In the genomic region with DNA sequence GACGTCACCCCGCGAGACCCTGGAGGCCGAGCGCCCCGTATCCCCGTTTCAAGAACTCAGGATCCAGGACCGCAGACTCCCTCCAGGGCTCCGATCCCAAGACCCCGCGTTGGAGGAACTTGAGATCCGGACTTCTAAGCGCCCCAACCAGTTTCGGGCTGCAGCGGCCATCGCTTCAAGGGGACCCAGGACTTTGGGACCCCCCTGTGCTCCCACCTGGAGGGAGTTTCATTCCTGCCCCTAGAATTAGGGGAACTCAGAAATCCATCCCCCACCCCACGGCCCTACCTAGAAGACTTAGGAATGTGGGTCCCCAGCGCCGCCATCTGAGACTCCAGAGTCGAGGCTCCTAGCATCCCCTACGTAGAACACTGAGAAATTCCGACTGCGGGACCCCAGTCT, we compare ENCODE assay signal across 8 cellular contexts. TPM values are rescaled to one million over a fixed set of nuclear protein-coding genes. Genes with fewer than 3 reads are reported as not detected.
DNase-seq lines count a peak whose midpoint lies in the region; ATAC-seq and TF ChIP-seq lines count a peak whose summit lies in the region.

No MANE protein-coding gene starts in this region.

- H3K9me3 ChIP-seq in SK-N-SH (no peaks in the 10 kb centered on the region), fibroblast of lung (ENCODE audit: control insufficient read depth, insufficient read depth, low read depth, low read length) (no peaks in the 10 kb centered on the region)

- H3K4me1 ChIP-seq in SK-N-SH (ENCODE audit: control insufficient read depth in 1 of 2, insufficient read depth in 2 of 2, low read depth in 1 of 2, low read length in 1 of 2) (peaks cover 29 to 40% of the 10 kb centered on the region in 2 experiments; a peak in 3 of 4 replicates), fibroblast of lung (ENCODE audit: control insufficient read depth, extremely low read depth, insufficient read depth, low read length) (peaks cover 15% of the 10 kb centered on the region), rectal smooth muscle tissue (ENCODE audit: control insufficient read depth, insufficient read depth, low read length) (peaks cover 37% of the 10 kb centered on the region)

- no peak for TF ChIP-seq CTCF in GM12865 (IDR thresholded peaks at IDR 0.05; ENCODE audit: insufficient read depth, low read depth, low read length, missing control alignments)
- peak; percentile 10; the same call in 1 of the 2 replicates for TF ChIP-seq CTCF in SK-N-SH (IDR thresholded peaks at IDR 0.05)
- peak in 1 of 2 donors; percentile 30 for TF ChIP-seq CTCF in fibroblast of lung (conservative IDR thresholded peaks at IDR 0.05 in 1 of 2, IDR thresholded peaks at IDR 0.05 in 1 of 2; ENCODE audit: low read depth in 1 of 2, low read length in 2 of 2)

- no peaks in the 10 kb centered on the region for H3K9me2 ChIP-seq in SK-N-SH

- peaks cover 33% of the 10 kb centered on the region for H3F3A ChIP-seq in SK-N-SH (replicated peaks; ENCODE audit: insufficient read depth)

- no peak for DNase-seq in GM12865 (ENCODE audit: low read depth)
- DNase-seq in SK-N-SH, result no peak
- DNase-seq in fibroblast of lung (ENCODE audit: low read depth in 2 of 2), result no peak
- no peak for DNase-seq in DMS 273 (lab: John Stamatoyannopoulos, UW; ENCODE audit: unreplicated experiment)
- DNase-seq in stimulated activated CD8-positive, alpha-beta memory T cell treated with anti-CD3 and anti-CD28 coated beads, Interleukin-4, amount 100 ng/mL, for 48 hours, result no peak
- no peak for DNase-seq in NCI-H526 (lab: John Stamatoyannopoulos, UW)

- H3K4me3 ChIP-seq in GM12865 (ENCODE audit: low read depth, low read length) (peak overlapping the region; percentile 86), SK-N-SH (ENCODE audit: low read depth in 2 of 2, low read length in 1 of 2) (peak overlapping the region; percentile 92 to 96), fibroblast of lung (replicated peaks in 1 of 4; ENCODE audit: control extremely low read depth in 1 of 4, insufficient read depth in 1 of 4, low read depth in 3 of 4, low read length in 4 of 4) (peak overlapping the region; percentile 81 to 98 (median 86)), rectal smooth muscle tissue (ENCODE audit: low read length) (peak overlapping the region; percentile 79)

- peaks cover 21% of the 10 kb centered on the region for H4K20me1 ChIP-seq in SK-N-SH (ENCODE audit: insufficient read depth)
- H4K20me1 ChIP-seq in fibroblast of lung (ENCODE audit: control insufficient read depth, extremely low read depth, insufficient read depth, low read length), result peaks cover 5% of the 10 kb centered on the region

- peak overlapping the region; percentile 74 for H2AFZ ChIP-seq in SK-N-SH (ENCODE audit: low read depth)
- no peak overlapping the region for H2AFZ ChIP-seq in fibroblast of lung (ENCODE audit: low read length)

- 0% methylated on average over 20 of the region's 23 CpGs for WGBS in SK-N-SH (ENCODE audit: low lambda C conversion rate)

- H3K27ac ChIP-seq in SK-N-SH (ENCODE audit: low read depth in 2 of 2, low read length in 1 of 2) (peak overlapping the region; percentile 94 to 96), fibroblast of lung (ENCODE audit: insufficient read depth, low read length) (peak overlapping the region; percentile 91), rectal smooth muscle tissue (ENCODE audit: low read depth, low read length) (peak overlapping the region; percentile 100)

- peaks cover 5% of the 10 kb centered on the region in 2 experiments for H3K36me3 ChIP-seq in SK-N-SH (replicated peaks in 1 of 2; ENCODE audit: control insufficient read depth in 1 of 2, insufficient read depth in 2 of 2, low read length in 1 of 2)
- peaks cover 18% of the 10 kb centered on the region for H3K36me3 ChIP-seq in fibroblast of lung (ENCODE audit: control insufficient read depth, insufficient read depth, low read length)
- H3K36me3 ChIP-seq in rectal smooth muscle tissue (ENCODE audit: control insufficient read depth, insufficient read depth, low read length), result peaks cover 12% of the 10 kb centered on the region

- H3K9ac ChIP-seq in SK-N-SH (peak overlapping the region; percentile 97), fibroblast of lung (ENCODE audit: insufficient read depth, low read length) (peak overlapping the region; percentile 74), rectal smooth muscle tissue (ENCODE audit: low read length) (peak overlapping the region; percentile 88)

- ATAC-seq in HG02642 (IDR thresholded peaks at IDR 0.05; ENCODE audit: poor library complexity, unreplicated experiment), result no peak

- POLR2A ChIA-PET in SK-N-SH (lab: Yijun Ruan, JAX), result interaction anchor here (1.8 kb wide), 1 partner anchor 23 kb away, joined by 14 read pairs; the partner anchor contains the start of gene RPS16

- TF ChIP-seq EP300 in SK-N-SH (IDR thresholded peaks at IDR 0.05; ENCODE audit: borderline replicate concordance in 1 of 2, low read depth in 1 of 2, low read length in 1 of 2), result no peak

- no peaks in the 10 kb centered on the region for H3K27me3 ChIP-seq in SK-N-SH (ENCODE audit: insufficient read depth)
- no peaks in the 10 kb centered on the region for H3K27me3 ChIP-seq in fibroblast of lung (ENCODE audit: control insufficient read depth, insufficient read depth, low read length)
- no peaks in the 10 kb centered on the region for H3K27me3 ChIP-seq in rectal smooth muscle tissue (ENCODE audit: control insufficient read depth, insufficient read depth, low read length)

- H3K4me2 ChIP-seq in SK-N-SH, result peak overlapping the region; percentile 99
- H3K4me2 ChIP-seq in fibroblast of lung (ENCODE audit: extremely low read depth, insufficient read depth, low read length), result peak overlapping the region; percentile 73

- CTCF ChIA-PET in SK-N-SH (lab: Yijun Ruan, JAX), result interaction anchor here (0.6 to 5.1 kb wide), 9 partner anchors 13 to 940 kb away, joined by 3 to 106 read pairs (median 7); partner anchors contain the start of genes EID2B, MED29, PAF1 and RPS16

- H3K79me2 ChIP-seq in SK-N-SH (ENCODE audit: insufficient read depth) (peaks cover 63% of the 10 kb centered on the region), fibroblast of lung (ENCODE audit: control insufficient read depth, insufficient read depth, low read length) (peaks cover 37% of the 10 kb centered on the region)

- TF ChIP-seq RAD21 in SK-N-SH (IDR thresholded peaks at IDR 0.05; ENCODE audit: low read length), result no peak

TF ChIP-seq in SK-N-SH, 30 proteins besides CTCF, POLR2A, EP300 and RAD21:
- TF ChIP-seq GABPA (IDR thresholded peaks at IDR 0.05; ENCODE audit: low read depth) (no peak), SMC3 (IDR thresholded peaks at IDR 0.05; ENCODE audit: low read depth, low read length) (0 out of 2 replicates have a peak, but pooled peaks have one; percentile 19), GATA2 (CRISPR knock-in tag; IDR thresholded peaks at IDR 0.05) (no peak), MXI1 (IDR thresholded peaks at IDR 0.05; ENCODE audit: low read depth, low read length) (no peak), POLR2AphosphoS5 (IDR thresholded peaks at IDR 0.05; ENCODE audit: low read depth, low read length) (no peak), TAF1 (IDR thresholded peaks at IDR 0.05; ENCODE audit: borderline replicate concordance, low read depth, low read length) (0 out of 2 replicates have a peak, but pooled peaks have one; percentile 2), NFIC (IDR thresholded peaks at IDR 0.05; ENCODE audit: borderline replicate concordance) (no peak)
- TF ChIP-seq, protein P1, sequence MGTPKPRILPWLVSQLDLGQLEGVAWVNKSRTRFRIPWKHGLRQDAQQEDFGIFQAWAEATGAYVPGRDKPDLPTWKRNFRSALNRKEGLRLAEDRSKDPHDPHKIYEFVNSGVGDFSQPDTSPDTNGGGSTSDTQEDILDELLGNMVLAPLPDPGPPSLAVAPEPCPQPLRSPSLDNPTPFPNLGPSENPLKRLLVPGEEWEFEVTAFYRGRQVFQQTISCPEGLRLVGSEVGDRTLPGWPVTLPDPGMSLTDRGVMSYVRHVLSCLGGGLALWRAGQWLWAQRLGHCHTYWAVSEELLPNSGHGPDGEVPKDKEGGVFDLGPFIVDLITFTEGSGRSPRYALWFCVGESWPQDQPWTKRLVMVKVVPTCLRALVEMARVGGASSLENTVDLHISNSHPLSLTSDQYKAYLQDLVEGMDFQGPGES (IDR thresholded peaks at IDR 0.05; ENCODE audit: low read depth, low read length), result no peak

RNA-seq across cellular contexts. Expression of gene PLEKHG2, which starts 0.4 kb away (rescaled TPM):
- polyA plus RNA-seq in SK-N-SH (2012; rRNA removed) (13.6 and 13.8 TPM in 2 replicates), fibroblast of lung (10.1 and 13.1 TPM in 2 replicates)
- polyA plus RNA-seq in SK-N-SH (2012; cell fraction: cytosol; rRNA removed), result 2.8 and 4.6 TPM in 2 replicates
- 85.4 and 89.2 TPM in 2 replicates for polyA plus RNA-seq in SK-N-SH (2012; cell fraction: nucleus; rRNA removed)
- 12.1 and 13.7 TPM in 2 replicates for total RNA-seq in fibroblast of lung
- 22.6 and 39.1 TPM in 2 replicates for polyA plus RNA-seq in fibroblast of lung (2012)
- 65.6 and 475 TPM in 2 replicates for polyA minus RNA-seq in fibroblast of lung (ENCODE audit: low replicate concordance)

RNA-seq across cellular contexts. Expression of gene ZFP36, which starts 6.2 kb away (rescaled TPM):
- polyA plus RNA-seq in SK-N-SH (2012; rRNA removed) (19.7 and 49.3 TPM in 2 replicates), fibroblast of lung (11.4 and 37.3 TPM in 2 replicates)
- 21.0 and 26.5 TPM in 2 replicates for polyA plus RNA-seq in SK-N-SH (2012; cell fraction: cytosol; rRNA removed)
- polyA plus RNA-seq in SK-N-SH (2012; cell fraction: nucleus; rRNA removed), result 127 and 135 TPM in 2 replicates
- 3.1 and 5.6 TPM in 2 replicates for total RNA-seq in fibroblast of lung
- polyA plus RNA-seq in fibroblast of lung (2012), result 50.8 and 140 TPM in 2 replicates
- polyA minus RNA-seq in fibroblast of lung (ENCODE audit: low replicate concordance), result 39.7 and 43.5 TPM in 2 replicates

RNA-seq across cellular contexts. Expression of gene MED29, which starts 21.7 kb away (rescaled TPM):
- 32.0 and 33.1 TPM in 2 replicates for polyA plus RNA-seq in SK-N-SH (2012; rRNA removed)
- polyA plus RNA-seq in SK-N-SH (2012; cell fraction: cytosol; rRNA removed), result 23.5 and 29.6 TPM in 2 replicates
- polyA plus RNA-seq in SK-N-SH (2012; cell fraction: nucleus; rRNA removed), result 21.0 and 21.9 TPM in 2 replicates
- 15.4 and 23.0 TPM in 2 replicates for total RNA-seq in fibroblast of lung
- polyA plus RNA-seq in fibroblast of lung, result 28.9 and 37.0 TPM in 2 replicates
- 25.6 and 31.1 TPM in 2 replicates for polyA plus RNA-seq in fibroblast of lung (2012)
- polyA minus RNA-seq in fibroblast of lung (ENCODE audit: low replicate concordance), result 77.9 and 123 TPM in 2 replicates

RNA-seq across cellular contexts. Expression of gene PAF1, which starts 22.0 kb away (rescaled TPM):
- polyA plus RNA-seq in SK-N-SH (2012; rRNA removed), result 57.6 and 65.3 TPM in 2 replicates
- 55.9 and 65.2 TPM in 2 replicates for polyA plus RNA-seq in SK-N-SH (2012; cell fraction: cytosol; rRNA removed)
- 76.8 and 79.5 TPM in 2 replicates for polyA plus RNA-seq in SK-N-SH (2012; cell fraction: nucleus; rRNA removed)
- total RNA-seq in fibroblast of lung, result 38.8 and 46.4 TPM in 2 replicates
- polyA plus RNA-seq in fibroblast of lung, result 65.5 and 87.2 TPM in 2 replicates
- polyA plus RNA-seq in fibroblast of lung (2012), result 56.2 and 73.7 TPM in 2 replicates
- polyA minus RNA-seq in fibroblast of lung (ENCODE audit: low replicate concordance), result 28.3 and 42.1 TPM in 2 replicates

RNA-seq across cellular contexts. Expression of gene RPS16, which starts 22.9 kb away (rescaled TPM):
- polyA plus RNA-seq in SK-N-SH (2012; rRNA removed) (5,038 and 7,541 TPM in 2 replicates), fibroblast of lung (1,704 and 1,950 TPM in 2 replicates)
- 3,850 and 5,242 TPM in 2 replicates for polyA plus RNA-seq in SK-N-SH (2012; cell fraction: cytosol; rRNA removed)
- 1,787 and 2,864 TPM in 2 replicates for polyA plus RNA-seq in SK-N-SH (2012; cell fraction: nucleus; rRNA removed)
- total RNA-seq in fibroblast of lung, result 149 and 271 TPM in 2 replicates
- 3,009 and 3,161 TPM in 2 replicates for polyA plus RNA-seq in fibroblast of lung (2012)
- 1,774 and 1,797 TPM in 2 replicates for polyA minus RNA-seq in fibroblast of lung (ENCODE audit: low replicate concordance)
